ENCODE assay signal across 35 cellular contexts in the genomic region with DNA sequence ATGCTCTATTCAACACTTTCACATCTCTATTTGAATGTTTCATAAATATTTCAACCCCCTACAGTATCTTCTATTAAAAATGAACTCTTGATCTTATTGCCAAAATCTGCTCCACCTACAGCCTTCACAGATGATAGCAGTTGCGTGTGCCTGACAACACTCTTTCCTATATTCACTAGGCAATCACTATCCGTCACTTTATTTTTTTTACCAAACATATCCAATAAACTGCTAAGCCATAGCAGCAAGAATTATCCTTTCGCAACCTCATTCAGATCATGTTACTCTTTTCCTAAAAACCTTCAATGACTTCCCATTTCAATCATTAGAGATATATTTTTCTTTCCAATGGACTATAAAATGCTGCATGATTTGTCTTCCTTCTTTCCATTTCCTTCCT.
"Had no signal": no experiment of that assay in that cellular context is flagged by ENCODE, and none has a peak within 500 bp of the region (broad histone marks: within the 10 kb centered on the region; RNA-seq: fewer than 3 reads in every experiment).

No MANE protein-coding gene starts in this region.

- H3K9me3 ChIP-seq: ascending aorta, colonic mucosa had no signal

- H3K27me3 Mint-ChIP-seq: activated CD4-positive, alpha-beta memory T cell treated with anti-CD3 and anti-CD28 coated beads for 36 hours; activated CD4-positive, alpha-beta T cell treated with anti-CD3 and anti-CD28 coated beads for 36 hours; activated CD4-positive, alpha-beta T cell treated with anti-CD3 and anti-CD28 coated beads, Interleukin-2, amount 10 ng/mL, durations not matched to agents 24 days and 14 days; activated CD8-positive, alpha-beta memory T cell treated with anti-CD3 and anti-CD28 coated beads, Interleukin-2, amount 10 ng/mL, durations not matched to agents 7 days and 5 days; activated naive CD4-positive, alpha-beta T cell treated with anti-CD3 and anti-CD28 coated beads, Interleukin-2, amount 50 U/mL, for 24 hours; activated naive CD8-positive, alpha-beta T cell treated with anti-CD3 and anti-CD28 coated beads for 36 hours; activated naive CD8-positive, alpha-beta T cell treated with anti-CD3 and anti-CD28 coated beads, Interleukin-2, amount 50 U/mL, for 24 hours; brain; T-cell had no signal

- H3K4me3 Mint-ChIP-seq: activated CD4-positive, alpha-beta memory T cell treated with anti-CD3 and anti-CD28 coated beads for 36 hours; activated CD4-positive, alpha-beta T cell treated with anti-CD3 and anti-CD28 coated beads for 36 hours; activated CD4-positive, alpha-beta T cell treated with anti-CD3 and anti-CD28 coated beads, Interleukin-2, amount 10 ng/mL, durations not matched to agents 24 days and 14 days; activated CD8-positive, alpha-beta memory T cell treated with anti-CD3 and anti-CD28 coated beads, Interleukin-2, amount 10 ng/mL, durations not matched to agents 7 days and 5 days; activated CD8-positive, alpha-beta T cell treated with anti-CD3 and anti-CD28 coated beads, Interleukin-2, amount 10 ng/mL, durations not matched to agents 7 days and 5 days; activated naive CD4-positive, alpha-beta T cell treated with anti-CD3 and anti-CD28 coated beads for 36 hours; activated naive CD4-positive, alpha-beta T cell treated with anti-CD3 and anti-CD28 coated beads, Interleukin-2, amount 50 U/mL, for 24 hours; activated naive CD8-positive, alpha-beta T cell treated with anti-CD3 and anti-CD28 coated beads for 36 hours; activated naive CD8-positive, alpha-beta T cell treated with anti-CD3 and anti-CD28 coated beads, Interleukin-2, amount 50 U/mL, for 24 hours; activated T-helper 1 cell treated with anti-CD3 and anti-CD28 coated beads, Interleukin-12 subunit alpha, Interleukin-12 subunit beta, Interleukin-2, Interleukin-4 antibody, amounts not matched to agents 30 ng/mL and 10 ng/mL and 1 ng/mL, durations not matched to agents 14 hours and 24 hours and 36 hours; brain; T-cell; T-helper 1 cell treated with Interleukin-12 subunit alpha and Interleukin-12 subunit beta and Interleukin-4 antibody, amounts not matched to agents 30 μg/mL and 1 μg/mL, for 36 hours had no signal

- H3K4me1 Mint-ChIP-seq: activated CD4-positive, alpha-beta T cell treated with anti-CD3 and anti-CD28 coated beads for 36 hours; activated CD4-positive, alpha-beta T cell treated with anti-CD3 and anti-CD28 coated beads, Interleukin-2, amount 10 ng/mL, durations not matched to agents 24 days and 14 days; activated CD8-positive, alpha-beta memory T cell treated with anti-CD3 and anti-CD28 coated beads, Interleukin-2, amount 10 ng/mL, durations not matched to agents 7 days and 5 days; activated naive CD4-positive, alpha-beta T cell treated with anti-CD3 and anti-CD28 coated beads, Interleukin-2, amount 50 U/mL, for 24 hours; activated naive CD8-positive, alpha-beta T cell treated with anti-CD3 and anti-CD28 coated beads for 36 hours; activated naive CD8-positive, alpha-beta T cell treated with anti-CD3 and anti-CD28 coated beads, Interleukin-2, amount 50 U/mL, for 24 hours; brain; T-cell had no signal

- DNase-seq: activated CD4-positive, alpha-beta memory T cell treated with anti-CD3 and anti-CD28 coated beads for 36 hours; activated CD4-positive, alpha-beta T cell treated with anti-CD3 and anti-CD28 coated beads for 36 hours; activated CD4-positive, alpha-beta T cell treated with anti-CD3 and anti-CD28 coated beads, Interleukin-2, amount 10 ng/mL, durations not matched to agents 24 days and 14 days; activated CD4-positive, CD25-positive, alpha-beta regulatory T cell; activated CD4-positive, CD25-positive, alpha-beta regulatory T cell treated with anti-CD3 and anti-CD28 coated beads, Interleukin-2, amount 50 U/mL, for 72 hours; activated CD8-positive, alpha-beta memory T cell treated with anti-CD3 and anti-CD28 coated beads, Interleukin-2, amount 10 ng/mL, durations not matched to agents 7 days and 5 days; activated CD8-positive, alpha-beta memory T cell treated with anti-CD3 and anti-CD28 coated beads, Interleukin-2, amount 50 U/mL, for 4 hours; activated CD8-positive, alpha-beta T cell treated with anti-CD3 and anti-CD28 coated beads, Interleukin-2, amount 10 ng/mL, durations not matched to agents 7 days and 5 days; activated effector memory CD4-positive, alpha-beta T cell treated with anti-CD3 and anti-CD28 coated beads, Interleukin-2, amount 50 U/mL, for 16 hours; activated naive CD4-positive, alpha-beta T cell treated with anti-CD3 and anti-CD28 coated beads for 36 hours; activated naive CD8-positive, alpha-beta T cell treated with anti-CD3 and anti-CD28 coated beads for 36 hours; activated naive CD8-positive, alpha-beta T cell treated with anti-CD3 and anti-CD28 coated beads, Interleukin-2, amount 50 U/mL, for 24 hours; activated T-cell treated with anti-CD3 and anti-CD28 coated beads, Interleukin-2, amount 50 U/mL, for 1 hour; activated T-cell treated with anti-CD3 and anti-CD28 coated beads, Interleukin-2, amount 50 U/mL, for 48 hours; central memory CD4-positive, alpha-beta T cell; cerebellar nuclear complex; colonic mucosa; effector CD8-positive, alpha-beta T cell; foreskin fibroblast; head of caudate nucleus; T-cell; T1000; WERI-Rb-1 had no signal

- H3K4me1 ChIP-seq: ascending aorta, breast epithelium, colonic mucosa had no signal

- H3K36me3 Mint-ChIP-seq: activated CD4-positive, alpha-beta memory T cell treated with anti-CD3 and anti-CD28 coated beads for 36 hours; activated CD8-positive, alpha-beta memory T cell treated with anti-CD3 and anti-CD28 coated beads, Interleukin-2, amount 10 ng/mL, durations not matched to agents 7 days and 5 days; activated naive CD4-positive, alpha-beta T cell treated with anti-CD3 and anti-CD28 coated beads, Interleukin-2, amount 50 U/mL, for 24 hours; activated naive CD8-positive, alpha-beta T cell treated with anti-CD3 and anti-CD28 coated beads for 36 hours; brain; T-cell had no signal

- H3K27me3 ChIP-seq: ascending aorta, breast epithelium, cardiac muscle cell, colonic mucosa had no signal

- H3K27ac Mint-ChIP-seq: activated CD4-positive, alpha-beta memory T cell treated with anti-CD3 and anti-CD28 coated beads for 36 hours; activated CD4-positive, alpha-beta T cell treated with anti-CD3 and anti-CD28 coated beads for 36 hours; activated CD4-positive, alpha-beta T cell treated with anti-CD3 and anti-CD28 coated beads, Interleukin-2, amount 10 ng/mL, durations not matched to agents 24 days and 14 days; activated CD8-positive, alpha-beta memory T cell treated with anti-CD3 and anti-CD28 coated beads, Interleukin-2, amount 10 ng/mL, durations not matched to agents 7 days and 5 days; activated CD8-positive, alpha-beta T cell treated with anti-CD3 and anti-CD28 coated beads, Interleukin-2, amount 10 ng/mL, durations not matched to agents 7 days and 5 days; activated naive CD4-positive, alpha-beta T cell treated with anti-CD3 and anti-CD28 coated beads for 36 hours; activated naive CD4-positive, alpha-beta T cell treated with anti-CD3 and anti-CD28 coated beads, Interleukin-2, amount 50 U/mL, for 24 hours; activated naive CD8-positive, alpha-beta T cell treated with anti-CD3 and anti-CD28 coated beads for 36 hours; activated naive CD8-positive, alpha-beta T cell treated with anti-CD3 and anti-CD28 coated beads, Interleukin-2, amount 50 U/mL, for 24 hours; activated T-helper 1 cell treated with anti-CD3 and anti-CD28 coated beads, Interleukin-12 subunit alpha, Interleukin-12 subunit beta, Interleukin-2, Interleukin-4 antibody, amounts not matched to agents 30 ng/mL and 10 ng/mL and 1 ng/mL, durations not matched to agents 14 hours and 24 hours and 36 hours; activated T-helper 2 cell treated with anti-CD3 and anti-CD28 coated beads, Interferon-gamma antibody, Interleukin-2, Interleukin-4, amounts not matched to agents 10 μg/mL and 5 μg/mL and 100 μg/mL, durations not matched to agents 14 hours and 24 hours and 36 hours; brain; T-cell; T-helper 1 cell treated with Interleukin-12 subunit alpha and Interleukin-12 subunit beta and Interleukin-4 antibody, amounts not matched to agents 30 μg/mL and 1 μg/mL, for 36 hours had no signal

- ATAC-seq: activated CD4-positive, alpha-beta T cell treated with anti-CD3 and anti-CD28 coated beads for 36 hours; activated CD8-positive, alpha-beta memory T cell treated with anti-CD3 and anti-CD28 coated beads, Interleukin-2, amount 10 ng/mL, durations not matched to agents 7 days and 5 days; activated CD8-positive, alpha-beta T cell treated with anti-CD3 and anti-CD28 coated beads, Interleukin-2, amount 10 ng/mL, durations not matched to agents 7 days and 5 days; activated naive CD8-positive, alpha-beta T cell treated with anti-CD3 and anti-CD28 coated beads, Interleukin-2, amount 50 U/mL, for 24 hours; T-cell had no signal

- H3K36me3 ChIP-seq: ascending aorta, breast epithelium, cardiac muscle cell, colonic mucosa, WERI-Rb-1 had no signal

- FAIRE-seq: endometrium, endothelial cell of umbilical vein, frontal cortex had no signal

- H3K27ac ChIP-seq: ascending aorta, breast epithelium, cardiac muscle cell, colonic mucosa, epithelial cell of prostate, WERI-Rb-1 had no signal

- H3K4me3 ChIP-seq: ascending aorta, breast epithelium, cardiac muscle cell, colonic mucosa had no signal
